ENCODE assay signal across 1 cellular context in the genomic region with DNA sequence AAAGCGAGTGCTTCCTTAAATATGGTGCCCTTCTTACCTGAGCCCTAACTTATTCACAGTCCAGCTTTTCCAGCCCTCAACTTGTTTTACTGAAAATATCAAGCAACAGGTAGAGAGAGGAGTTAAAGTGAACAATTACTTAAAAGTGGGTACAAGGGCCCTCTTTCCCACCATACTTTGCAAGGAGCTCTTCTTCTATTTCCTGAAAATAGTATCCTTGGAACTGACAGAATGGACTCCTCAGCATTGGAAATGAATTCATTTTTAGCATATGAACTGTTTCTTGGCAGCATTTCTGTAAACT.
TF ChIP-seq lines count a peak whose summit lies in the region.

No MANE protein-coding gene starts in this region.

TF ChIP-seq in HEK293, 187 proteins besides CTCF, POLR2A, EP300 and RAD21:
- TF ChIP-seq, protein P1, sequence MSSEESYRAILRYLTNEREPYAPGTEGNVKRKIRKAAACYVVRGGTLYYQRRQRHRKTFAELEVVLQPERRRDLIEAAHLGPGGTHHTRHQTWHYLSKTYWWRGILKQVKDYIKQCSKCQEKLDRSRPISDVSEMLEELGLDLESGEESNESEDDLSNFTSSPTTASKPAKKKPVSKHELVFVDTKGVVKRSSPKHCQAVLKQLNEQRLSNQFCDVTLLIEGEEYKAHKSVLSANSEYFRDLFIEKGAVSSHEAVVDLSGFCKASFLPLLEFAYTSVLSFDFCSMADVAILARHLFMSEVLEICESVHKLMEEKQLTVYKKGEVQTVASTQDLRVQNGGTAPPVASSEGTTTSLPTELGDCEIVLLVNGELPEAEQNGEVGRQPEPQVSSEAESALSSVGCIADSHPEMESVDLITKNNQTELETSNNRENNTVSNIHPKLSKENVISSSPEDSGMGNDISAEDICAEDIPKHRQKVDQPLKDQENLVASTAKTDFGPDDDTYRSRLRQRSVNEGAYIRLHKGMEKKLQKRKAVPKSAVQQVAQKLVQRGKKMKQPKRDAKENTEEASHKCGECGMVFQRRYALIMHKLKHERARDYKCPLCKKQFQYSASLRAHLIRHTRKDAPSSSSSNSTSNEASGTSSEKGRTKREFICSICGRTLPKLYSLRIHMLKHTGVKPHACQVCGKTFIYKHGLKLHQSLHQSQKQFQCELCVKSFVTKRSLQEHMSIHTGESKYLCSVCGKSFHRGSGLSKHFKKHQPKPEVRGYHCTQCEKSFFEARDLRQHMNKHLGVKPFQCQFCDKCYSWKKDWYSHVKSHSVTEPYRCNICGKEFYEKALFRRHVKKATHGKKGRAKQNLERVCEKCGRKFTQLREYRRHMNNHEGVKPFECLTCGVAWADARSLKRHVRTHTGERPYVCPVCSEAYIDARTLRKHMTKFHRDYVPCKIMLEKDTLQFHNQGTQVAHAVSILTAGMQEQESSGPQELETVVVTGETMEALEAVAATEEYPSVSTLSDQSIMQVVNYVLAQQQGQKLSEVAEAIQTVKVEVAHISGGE (tag by site-specific recombination; conservative IDR thresholded peaks at IDR 0.05; ENCODE audit: low read depth): no peak
- TF ChIP-seq ZBTB20 (tag by site-specific recombination; IDR thresholded peaks at IDR 0.05) (0 out of 2 replicates have a peak, but pooled peaks have one; percentile 4), ZNF114 (tag by site-specific recombination; IDR thresholded peaks at IDR 0.05) (no peak), ZNF792 (tag by site-specific recombination; IDR thresholded peaks at IDR 0.05) (no peak), SCRT1 (tag by site-specific recombination; IDR thresholded peaks at IDR 0.05; ENCODE audit: borderline replicate concordance) (0 out of 2 replicates have a peak, but pooled peaks have one; percentile 56), KLF7 (tag by site-specific recombination; IDR thresholded peaks at IDR 0.05; ENCODE audit: borderline replicate concordance) (no peak), ZSCAN23 (tag by site-specific recombination; IDR thresholded peaks at IDR 0.05) (no peak), YY2 (tag by site-specific recombination; IDR thresholded peaks at IDR 0.05) (no peak), SCRT2 (tag by site-specific recombination; IDR thresholded peaks at IDR 0.05) (peak; percentile 87), ZNF473 (tag by site-specific recombination; IDR thresholded peaks at IDR 0.05) (no peak)
- TF ChIP-seq, protein P2, sequence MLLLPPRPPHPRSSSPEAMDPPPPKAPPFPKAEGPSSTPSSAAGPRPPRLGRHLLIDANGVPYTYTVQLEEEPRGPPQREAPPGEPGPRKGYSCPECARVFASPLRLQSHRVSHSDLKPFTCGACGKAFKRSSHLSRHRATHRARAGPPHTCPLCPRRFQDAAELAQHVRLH (tag by site-specific recombination; IDR thresholded peaks at IDR 0.05): no peak
TF ChIP-seq in HEK293: peak in this region for 3.
